29 cellular contexts compared by ENCODE assay signal in the genomic region with DNA sequence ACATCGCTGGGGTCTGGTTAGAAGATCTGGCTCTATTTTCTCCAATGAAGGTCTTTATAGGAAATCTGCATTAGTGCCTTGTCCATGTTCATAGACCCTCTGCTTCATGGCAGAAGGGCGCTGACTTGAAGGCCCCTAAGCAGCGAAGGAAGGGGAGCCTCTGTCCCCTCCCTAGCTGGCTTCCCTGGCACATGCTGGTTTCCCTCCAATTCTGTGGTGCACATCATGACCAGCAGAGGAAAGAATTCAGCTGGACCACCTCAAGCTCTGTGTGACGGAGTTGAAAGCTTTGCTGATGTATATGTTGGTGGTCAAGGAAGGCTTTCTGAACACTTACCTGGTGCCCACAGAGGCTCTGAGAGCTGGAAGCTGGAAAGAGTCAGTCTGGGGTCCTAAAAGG.
"Had no signal": no experiment of that assay in that cellular context is flagged by ENCODE, and none has a peak within 500 bp of the region (broad histone marks: within the 10 kb centered on the region; RNA-seq: fewer than 3 reads in every experiment).

No MANE protein-coding gene starts in this region.

- FAIRE-seq: endometrium, endothelial cell of umbilical vein, frontal cortex had no signal

- ATAC-seq: effector memory CD8-positive, alpha-beta T cell; esophagus mucosa; foreskin keratinocyte; gastrocnemius medialis; gastroesophageal sphincter; heart left ventricle; heart right ventricle had no signal

- H3K27ac Mint-ChIP-seq: dendritic cell treated with granulocyte-macrophage colony-stimulating factor and Interleukin-4, amounts not matched to agents 40 ng/mL and 50 ng/mL, for 4 days; effector memory CD8-positive, alpha-beta T cell; endodermal cell had no signal

- H2AFZ ChIP-seq: hepatocyte had no signal

- H3K4me1 ChIP-seq: colonic mucosa, foreskin keratinocyte, gastroesophageal sphincter had no signal

- H3K27ac ChIP-seq: colonic mucosa, coronary artery, dorsolateral prefrontal cortex, epithelial cell of prostate, esophagus muscularis mucosa, esophagus squamous epithelium, foreskin keratinocyte, gastrocnemius medialis, gastroesophageal sphincter, heart left ventricle, heart right ventricle, hepatocyte had no signal

- H3K4me3 ChIP-seq: colonic mucosa, coronary artery, dorsolateral prefrontal cortex, esophagus muscularis mucosa, esophagus squamous epithelium, gastrocnemius medialis, gastroesophageal sphincter, heart left ventricle, heart right ventricle, hepatocyte had no signal

- H3K36me3 ChIP-seq: colonic mucosa, esophagus muscularis mucosa, esophagus squamous epithelium, gastrocnemius medialis, gastroesophageal sphincter, heart left ventricle, heart right ventricle had no signal

- DNase-seq: colonic mucosa; cortex of kidney; dermis blood vessel endothelial cell; dorsolateral prefrontal cortex; effector CD4-positive, alpha-beta T cell; effector CD8-positive, alpha-beta T cell; effector memory CD4-positive, alpha-beta T cell; effector memory CD8-positive, alpha-beta T cell; endodermal cell; erythroblast; esophagus squamous epithelium; foreskin fibroblast; foreskin keratinocyte; foreskin melanocyte; gastrocnemius medialis; glutamatergic neuron; head of caudate nucleus; heart left ventricle; heart right ventricle had no signal

- H3K9me3 Mint-ChIP-seq: dendritic cell treated with granulocyte-macrophage colony-stimulating factor and Interleukin-4, amounts not matched to agents 40 ng/mL and 50 ng/mL, for 4 days; effector memory CD8-positive, alpha-beta T cell; endodermal cell had no signal

- H3K4me3 Mint-ChIP-seq: dendritic cell treated with granulocyte-macrophage colony-stimulating factor and Interleukin-4, amounts not matched to agents 40 ng/mL and 50 ng/mL, for 4 days; effector memory CD8-positive, alpha-beta T cell; endodermal cell had no signal

- H3K79me2 ChIP-seq: hepatocyte had no signal

- H3K9me3 ChIP-seq: colonic mucosa, esophagus muscularis mucosa, esophagus squamous epithelium, gastrocnemius medialis, gastroesophageal sphincter, heart left ventricle, heart right ventricle had no signal

- H3K4me2 ChIP-seq: hepatocyte had no signal

- H3K27me3 ChIP-seq: colonic mucosa, dorsolateral prefrontal cortex, esophagus muscularis mucosa, esophagus squamous epithelium, gastrocnemius medialis, gastroesophageal sphincter, heart left ventricle, hepatocyte had no signal
